In genomic region chr1:19390901-19391595, GRCh38 we compare ENCODE assay signal across 8 cellular contexts.
DNase-seq lines count a peak whose midpoint lies in the region; ATAC-seq, FAIRE-seq and TF ChIP-seq lines count a peak whose summit lies in the region.

No MANE protein-coding gene starts in this region.

- ATAC-seq in HG02623 (IDR thresholded peaks at IDR 0.05; ENCODE audit: unreplicated experiment), result peak; percentile 42
- ATAC-seq in pancreas, result peak in 3 of 4 donors; percentile 71 to 75 (median 71)

- peak overlapping the region in 2 of 4 donors; percentile 25 to 63 for H3K27ac ChIP-seq in pancreas
- peak overlapping the region; percentile 84 for H3K27ac ChIP-seq in thymus (ENCODE audit: low read depth)

- no peaks in the 10 kb centered on the region for H3K9me3 ChIP-seq in NT2/D1 (ENCODE audit: insufficient read depth, low read length)
- H3K9me3 ChIP-seq in pancreas, result no peaks in the 10 kb centered on the region
- H3K9me3 ChIP-seq in thymus (ENCODE audit: control insufficient read depth), result no peaks in the 10 kb centered on the region

- H3K4me1 ChIP-seq in NT2/D1 (ENCODE audit: insufficient read depth, insufficient read length) (peaks cover 9% of the 10 kb centered on the region), pancreas (peaks cover 3 to 4% (median 3%) of the 10 kb centered on the region in 3 donors), thymus (ENCODE audit: control insufficient read depth, insufficient read depth, low read length) (peaks cover 45% of the 10 kb centered on the region)

- H3K4me3 ChIP-seq in NT2/D1 (ENCODE audit: insufficient read length, low read depth), result no peak overlapping the region
- H3K4me3 ChIP-seq in fibroblast of the aortic adventitia (ENCODE audit: low read depth, low read length), result peak overlapping the region; percentile 49
- no peak overlapping the region for H3K4me3 ChIP-seq in pancreas
- H3K4me3 ChIP-seq in thymus (ENCODE audit: low read length), result peak overlapping the region; percentile 45

- no peaks in the 10 kb centered on the region for H3K9me3 Mint-ChIP-seq in activated T-helper 1 cell treated with anti-CD3 and anti-CD28 coated beads, Interleukin-12 subunit alpha, Interleukin-12 subunit beta, Interleukin-2, Interleukin-4 antibody, amounts not matched to agents 30 ng/mL and 10 ng/mL and 1 ng/mL, durations not matched to agents 14 hours and 24 hours and 36 hours

- H3K4me3 Mint-ChIP-seq in activated T-helper 1 cell treated with anti-CD3 and anti-CD28 coated beads, Interleukin-12 subunit alpha, Interleukin-12 subunit beta, Interleukin-2, Interleukin-4 antibody, amounts not matched to agents 30 ng/mL and 10 ng/mL and 1 ng/mL, durations not matched to agents 14 hours and 24 hours and 36 hours, result peak overlapping the region; percentile 76

- H3K27me3 Mint-ChIP-seq in activated T-helper 1 cell treated with anti-CD3 and anti-CD28 coated beads, Interleukin-12 subunit alpha, Interleukin-12 subunit beta, Interleukin-2, Interleukin-4 antibody, amounts not matched to agents 30 ng/mL and 10 ng/mL and 1 ng/mL, durations not matched to agents 14 hours and 24 hours and 36 hours (ENCODE audit: insufficient read depth), result no peaks in the 10 kb centered on the region

- H3K27ac Mint-ChIP-seq in activated T-helper 1 cell treated with anti-CD3 and anti-CD28 coated beads, Interleukin-12 subunit alpha, Interleukin-12 subunit beta, Interleukin-2, Interleukin-4 antibody, amounts not matched to agents 30 ng/mL and 10 ng/mL and 1 ng/mL, durations not matched to agents 14 hours and 24 hours and 36 hours, result peak overlapping the region; percentile 88

- peaks cover 52% of the 10 kb centered on the region for H3K4me1 Mint-ChIP-seq in activated T-helper 1 cell treated with anti-CD3 and anti-CD28 coated beads, Interleukin-12 subunit alpha, Interleukin-12 subunit beta, Interleukin-2, Interleukin-4 antibody, amounts not matched to agents 30 ng/mL and 10 ng/mL and 1 ng/mL, durations not matched to agents 14 hours and 24 hours and 36 hours (ENCODE audit: low read depth)

- H3K36me3 ChIP-seq in NT2/D1 (ENCODE audit: insufficient read depth, insufficient read length, low read length) (peaks cover 26% of the 10 kb centered on the region), pancreas (no peaks in the 10 kb centered on the region), thymus (ENCODE audit: control insufficient read depth, insufficient read depth) (peaks cover 15% of the 10 kb centered on the region)

- DNase-seq in GM04504 (ENCODE audit: low read depth), result peak; percentile 85
- no peak for DNase-seq in NT2/D1 (ENCODE audit: low read depth, low spot score)
- DNase-seq in activated T-helper 1 cell treated with anti-CD3 and anti-CD28 coated beads, Interleukin-12 subunit alpha, Interleukin-12 subunit beta, Interleukin-2, Interleukin-4 antibody, amounts not matched to agents 30 ng/mL and 10 ng/mL and 1 ng/mL, durations not matched to agents 14 hours and 24 hours and 36 hours (ENCODE audit: low spot score), result peak; percentile 46
- peak; percentile 95 for DNase-seq in fibroblast of the aortic adventitia (ENCODE audit: low read depth)
- peak in 3 of 6 donors; percentile 17 to 29 (median 26) for DNase-seq in pancreas
- DNase-seq in islet precursor cell, result no peak

- peak overlapping the region; percentile 11 for H3K9ac ChIP-seq in NT2/D1 (ENCODE audit: insufficient read length, low read depth)

- WGBS in pancreas, 2 donors, result 47% methylated on average over 17 of the region's 17 CpGs
- WGBS in thymus, result 2% methylated on average over 17 of the region's 17 CpGs

- H3K27me3 ChIP-seq in NT2/D1 (ENCODE audit: insufficient read depth, insufficient read length) (no peaks in the 10 kb centered on the region), pancreas (no peaks in the 10 kb centered on the region), thymus (ENCODE audit: control insufficient read depth, insufficient read depth) (no peaks in the 10 kb centered on the region)

- TF ChIP-seq CTCF in fibroblast of the aortic adventitia (IDR thresholded peaks at IDR 0.05; ENCODE audit: insufficient read depth, low read length) (peak; percentile 93), pancreas (IDR thresholded peaks at IDR 0.05) (peak; percentile 25 to 65 (median 58))

- intact Hi-C loops in activated T-helper 1 cell treated with anti-CD3 and anti-CD28 coated beads, Interleukin-12 subunit alpha, Interleukin-12 subunit beta, Interleukin-2, Interleukin-4 antibody, amounts not matched to agents 30 ng/mL and 10 ng/mL and 1 ng/mL, durations not matched to agents 14 hours and 24 hours and 36 hours (cut with micrococcal nuclease), result loop anchor here (1.0 to 2.0 kb wide), 7 partner anchors 46 to 270 kb away; partner anchors contain the start of genes CAPZB and NBL1
- intact Hi-C loops in pancreas (cut with DNase I), result loop anchor here in 1 of 3 donors (5.0 kb wide), 1 partner anchor 261 kb away; no protein-coding TSS in a partner anchor

- H3K36me3 Mint-ChIP-seq in activated T-helper 1 cell treated with anti-CD3 and anti-CD28 coated beads, Interleukin-12 subunit alpha, Interleukin-12 subunit beta, Interleukin-2, Interleukin-4 antibody, amounts not matched to agents 30 ng/mL and 10 ng/mL and 1 ng/mL, durations not matched to agents 14 hours and 24 hours and 36 hours (ENCODE audit: low read depth), result peaks cover 6% of the 10 kb centered on the region

- peak; percentile 32 for FAIRE-seq in pancreas (lab: Jason Lieb, UNC)

Comparison
In these comparisons a context has a peak if more than half of its experiments do, and no peak if none do; other contexts are left out.
1. DNase-seq: peak in GM04504 (single experiment), activated T-helper 1 cell treated with anti-CD3 and anti-CD28 coated beads, Interleukin-12 subunit alpha, Interleukin-12 subunit beta, Interleukin-2, Interleukin-4 antibody, amounts not matched to agents 30 ng/mL and 10 ng/mL and 1 ng/mL, durations not matched to agents 14 hours and 24 hours and 36 hours (single experiment) and fibroblast of the aortic adventitia (single experiment); none in NT2/D1 (single experiment) and islet precursor cell (single experiment).
2. H3K4me3 ChIP-seq: peak in fibroblast of the aortic adventitia (single experiment) and thymus (single experiment); none in NT2/D1 (single experiment) and pancreas (0 of 4).